8 cellular contexts compared by ENCODE assay signal in the genomic region with DNA sequence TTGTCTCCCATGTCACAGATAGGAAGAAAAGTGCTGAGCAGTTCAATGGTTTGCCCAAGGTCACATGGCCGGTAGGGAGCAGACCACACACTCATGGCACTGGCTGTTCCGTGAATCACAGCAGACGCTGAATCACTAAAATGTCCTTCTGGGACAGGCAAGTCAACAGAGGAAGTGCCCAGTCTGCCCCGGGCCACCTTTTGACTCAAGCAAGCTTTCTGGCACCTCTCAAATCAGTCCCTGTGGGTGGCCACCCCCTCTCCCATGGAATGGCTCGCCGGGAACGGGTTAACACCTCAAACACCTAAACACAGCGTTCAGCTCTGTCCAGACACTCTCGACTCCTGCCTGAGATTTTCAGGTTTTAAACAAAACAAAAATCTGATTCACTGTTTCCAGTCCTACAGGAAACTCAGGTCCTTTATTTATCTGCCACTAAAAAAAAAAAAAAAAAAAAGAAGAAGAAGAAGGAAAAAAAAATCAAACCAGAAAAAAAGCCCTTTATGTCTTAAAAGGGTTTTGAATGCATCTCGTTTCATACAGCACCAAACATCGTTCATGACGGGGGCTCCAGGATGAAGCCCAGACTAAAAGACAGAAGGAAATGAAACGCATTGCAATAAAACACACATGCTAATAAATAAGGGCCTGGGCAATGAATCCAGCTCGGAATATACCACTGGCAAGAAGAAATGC. TPM values are rescaled to one million over a fixed set of nuclear protein-coding genes. Genes with fewer than 3 reads are reported as not detected.
DNase-seq lines count a peak whose midpoint lies in the region; ATAC-seq, FAIRE-seq and TF ChIP-seq lines count a peak whose summit lies in the region.

No MANE protein-coding gene starts in this region.

- no peak for TF ChIP-seq RAD21 in GM12878 (IDR thresholded peaks at IDR 0.05; ENCODE audit: insufficient read depth, low read depth, low read length)

- POLR2A ChIA-PET in GM12878 (lab: Charles Lee) = interaction anchor here (0.6 kb wide), 1 partner anchor 130 kb away, joined by 7 read pairs; no protein-coding TSS in a partner anchor

- H2AFZ ChIP-seq in GM12878 (ENCODE audit: control insufficient read depth, low read depth, low read length) = no peak overlapping the region

- 62% methylated on average over 14 of the region's 14 CpGs for WGBS in GM12878 (ENCODE audit: insufficient coverage, insufficient replicate concordance, low lambda C conversion rate, missing lambda C conversion rate)

- no peak for TF ChIP-seq EP300 in GM12878 (IDR thresholded peaks at IDR 0.05; ENCODE audit: borderline replicate concordance in 1 of 2, control insufficient read depth in 1 of 2, low read depth in 2 of 2, low read length in 2 of 2)

- no peaks in the 10 kb centered on the region for H3K4me1 ChIP-seq in GM12878 (ENCODE audit: control insufficient read depth, insufficient read depth, low read length)

- FAIRE-seq in GM12878 (lab: Jason Lieb, UNC) = no peak

- TF ChIP-seq CTCF in GM12878 (IDR thresholded peaks at IDR 0.05 in 2 of 3, conservative IDR thresholded peaks at IDR 0.05 in 1 of 3; ENCODE audit: control insufficient read depth in 2 of 3, extremely low read depth in 1 of 3, insufficient read depth in 1 of 3, low read depth in 3 of 3, low read length in 3 of 3) = no peak

- H3K4me2 ChIP-seq in GM12878 (ENCODE audit: control insufficient read depth, insufficient read depth) = no peak overlapping the region

- no peaks in the 10 kb centered on the region for H3K27me3 ChIP-seq in GM12878 (replicated peaks in 1 of 2; ENCODE audit: control insufficient read depth in 2 of 2, insufficient read depth in 2 of 2, low read length in 1 of 2)

- H3K9me3 ChIP-seq in GM12878 (replicated peaks; ENCODE audit: control insufficient read depth, insufficient read depth, low read length) = peaks cover 7% of the 10 kb centered on the region

- H3K4me3 ChIP-seq in GM12878 = no peak overlapping the region

- TF ChIP-seq POLR2A in GM12878 (IDR thresholded peaks at IDR 0.05; ENCODE audit: low read depth, low read length) = no peak

- intact Hi-C loops in GM12878 (cut with micrococcal nuclease; ENCODE audit: unreplicated experiment) = no loop called here

- H3K9ac ChIP-seq in GM12878 (ENCODE audit: control insufficient read depth, insufficient read depth, low read length) = no peak overlapping the region

- BruUV-seq in GM12878 (replicated peaks; lab: Mats Ljungman, UMichigan) = TSS peak; percentile 14

- peaks cover 5% of the 10 kb centered on the region for H3K79me2 ChIP-seq in GM12878 (ENCODE audit: control insufficient read depth, insufficient read depth, low read length)

- no peak for ATAC-seq in GM12878

- peaks cover 0 to 6% of the 10 kb centered on the region in 2 experiments; a peak in 2 of 4 replicates for H3K36me3 ChIP-seq in GM12878 (ENCODE audit: control insufficient read depth in 2 of 2, insufficient read depth in 2 of 2, low read length in 1 of 2)

- in situ Hi-C loops in GM12878 (cut with MboI) = no loop called here

- SMC1A ChIA-PET in GM12878 (lab: Charles Lee; ENCODE audit: uncharacterized antibody, unreplicated experiment) = no interaction called here

- DNase-seq in 8988T (peak; percentile 24), RPMI8226 (peak; percentile 68), GM12878 (ENCODE audit: low read depth, low spot score) (no peak), mucosa of gallbladder (ENCODE audit: low spot score) (peak; percentile 33), ureter (ENCODE audit: low spot score) (peak; percentile 71), NCI-H2107 treated with DMSO at 0.1 percent for 48 hours (lab: John Stamatoyannopoulos, UW; ENCODE audit: unreplicated experiment) (no peak), SIG-M5 (lab: John Stamatoyannopoulos, UW) (no peak), NCI-H526 (lab: John Stamatoyannopoulos, UW) (no peak)

- no peaks in the 10 kb centered on the region for H4K20me1 ChIP-seq in GM12878 (ENCODE audit: control insufficient read depth, insufficient read depth)

- RAD21 ChIA-PET in GM12878 (lab: Charles Lee; ENCODE audit: unreplicated experiment) = no interaction called here

- CTCF ChIA-PET in GM12878 (lab: Yijun Ruan, JAX) = no interaction called here

- H3K27ac ChIP-seq in GM12878 (ENCODE audit: control insufficient read depth, insufficient read depth) = no peak overlapping the region

TF ChIP-seq in GM12878, 131 proteins besides CTCF, POLR2A, EP300 and RAD21 (continues in another document):
- TF ChIP-seq TCF3 (IDR thresholded peaks at IDR 0.05; ENCODE audit: borderline replicate concordance, insufficient read depth, low read depth, low read length) (no peak), ATF2 (IDR thresholded peaks at IDR 0.05; ENCODE audit: low read length) (no peak), CREM (IDR thresholded peaks at IDR 0.05; ENCODE audit: low read depth) (no peak), IKZF1 (conservative IDR thresholded peaks at IDR 0.05) (no peak), CHD4 (IDR thresholded peaks at IDR 0.05) (no peak), ZSCAN29 (IDR thresholded peaks at IDR 0.05) (no peak), POLR2AphosphoS5 (IDR thresholded peaks at IDR 0.05; ENCODE audit: low read length) (no peak), NBN (IDR thresholded peaks at IDR 0.05) (no peak), JUND (IDR thresholded peaks at IDR 0.05; ENCODE audit: low read depth, low read length) (no peak), ZBED1 (IDR thresholded peaks at IDR 0.05; ENCODE audit: borderline replicate concordance) (no peak), BCLAF1 (IDR thresholded peaks at IDR 0.05) (no peak), RUNX3 (IDR thresholded peaks at IDR 0.05; ENCODE audit: low read length) (no peak)
- TF ChIP-seq, protein P1, sequence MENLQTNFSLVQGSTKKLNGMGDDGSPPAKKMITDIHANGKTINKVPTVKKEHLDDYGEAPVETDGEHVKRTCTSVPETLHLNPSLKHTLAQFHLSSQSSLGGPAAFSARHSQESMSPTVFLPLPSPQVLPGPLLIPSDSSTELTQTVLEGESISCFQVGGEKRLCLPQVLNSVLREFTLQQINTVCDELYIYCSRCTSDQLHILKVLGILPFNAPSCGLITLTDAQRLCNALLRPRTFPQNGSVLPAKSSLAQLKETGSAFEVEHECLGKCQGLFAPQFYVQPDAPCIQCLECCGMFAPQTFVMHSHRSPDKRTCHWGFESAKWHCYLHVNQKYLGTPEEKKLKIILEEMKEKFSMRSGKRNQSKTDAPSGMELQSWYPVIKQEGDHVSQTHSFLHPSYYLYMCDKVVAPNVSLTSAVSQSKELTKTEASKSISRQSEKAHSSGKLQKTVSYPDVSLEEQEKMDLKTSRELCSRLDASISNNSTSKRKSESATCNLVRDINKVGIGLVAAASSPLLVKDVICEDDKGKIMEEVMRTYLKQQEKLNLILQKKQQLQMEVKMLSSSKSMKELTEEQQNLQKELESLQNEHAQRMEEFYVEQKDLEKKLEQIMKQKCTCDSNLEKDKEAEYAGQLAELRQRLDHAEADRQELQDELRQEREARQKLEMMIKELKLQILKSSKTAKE (IDR thresholded peaks at IDR 0.05; ENCODE audit: low read depth, poor library complexity, severe bottlenecking) = no peak

RNA-seq across cellular contexts. Expression of gene CARD11, which starts 15.4 kb away (rescaled TPM):
- total RNA-seq in GM12878 (2013; cell fraction: nucleolus; rRNA removed) = 46.5 and 53.8 TPM in 2 replicates
- total RNA-seq in GM12878 (2014; rRNA removed) (18.3 and 28.4 TPM in 2 replicates), GM12878 (2014; rRNA removed; fragmentation: Illumina TruSeq; extraction: Trizol) (23.5 and 28.4 TPM in 2 replicates), GM12878 (2021) (70.0 and 72.0 TPM in 2 replicates), mucosa of gallbladder (35.8 TPM), ureter (52.3 TPM)
- 18.4 TPM for polyA plus RNA-seq in GM12878 (2011; ENCODE audit: low read depth)
- polyA plus RNA-seq in GM12878 (2011; rRNA removed) (19.9 and 31.2 TPM in 2 replicates), GM12878 (2014; fragmentation: Illumina TruSeq; extraction: Trizol) (15.2 and 32.9 TPM in 2 replicates), GM12878 (2014; fragmentation: Nextera tagmentation; extraction: Ambion mirVana) (under 1 TPM; 0.27 to 0.58 TPM), GM12878 (2014; rRNA removed) (45.8 and 52.9 TPM in 2 replicates), GM12878 (2016; fragmentation: Nextera tagmentation; extraction: Ambion mirVana) (10 to 100 TPM; 19.8 to 26.1 TPM)
- 32.6 and 36.0 TPM in 2 replicates for polyA plus RNA-seq in GM12878 (2011; cell fraction: cytosol; rRNA removed)
- 86.8 and 97.1 TPM in 2 replicates for polyA plus RNA-seq in GM12878 (2011; cell fraction: nucleus; rRNA removed)
- polyA plus RNA-seq in GM12878 (2012) = 46.9 and 48.2 TPM in 2 replicates
- polyA minus RNA-seq in GM12878 (2011; rRNA and poly(A)+ RNA removed) = 44.2 and 46.8 TPM in 2 replicates
- 18.7 and 18.8 TPM in 2 replicates for polyA minus RNA-seq in GM12878 (2011; cell fraction: cytosol; rRNA and poly(A)+ RNA removed)
- 21.8 and 36.0 TPM in 2 replicates for polyA minus RNA-seq in GM12878 (2011; cell fraction: nucleus; rRNA and poly(A)+ RNA removed)

Comparison
In these comparisons a context has a peak if more than half of its experiments do, and no peak if none do; other contexts are left out.
1. DNase-seq: peak in 8988T (single experiment), RPMI8226 (single experiment), mucosa of gallbladder (single experiment) and ureter (single experiment); none in GM12878 (single experiment), NCI-H2107 treated with DMSO at 0.1 percent for 48 hours (single experiment), SIG-M5 (single experiment) and NCI-H526 (0 of 2).